ENCODE assay signal across 8 cellular contexts in genomic region chr6:129748212-129748900, GRCh38. TPM values are rescaled to one million over a fixed set of nuclear protein-coding genes. Genes with fewer than 3 reads are reported as not detected.
DNase-seq lines count a peak whose midpoint lies in the region; ATAC-seq and FAIRE-seq lines count a peak whose summit lies in the region.

No MANE protein-coding gene starts in this region.

- peak overlapping the region; percentile 90 to 92 for H3K27ac Mint-ChIP-seq in natural killer cell treated with Interleukin-12 subunit alpha and Interleukin-12 subunit beta and Interleukin-15 and Interleukin-18, amount 100 ng/mL, for 72 hours

- no peaks in the 10 kb centered on the region for H3K36me3 Mint-ChIP-seq in natural killer cell treated with Interleukin-12 subunit alpha and Interleukin-12 subunit beta and Interleukin-15 and Interleukin-18, amount 100 ng/mL, for 72 hours

- FAIRE-seq in urothelium cell line (lab: Jason Lieb, UNC) = no peak

- H3K9me3 Mint-ChIP-seq in natural killer cell treated with Interleukin-12 subunit alpha and Interleukin-12 subunit beta and Interleukin-15 and Interleukin-18, amount 100 ng/mL, for 72 hours = no peaks in the 10 kb centered on the region

- no peaks in the 10 kb centered on the region for H3K27me3 Mint-ChIP-seq in natural killer cell treated with Interleukin-12 subunit alpha and Interleukin-12 subunit beta and Interleukin-15 and Interleukin-18, amount 100 ng/mL, for 72 hours

- H3K4me1 Mint-ChIP-seq in natural killer cell treated with Interleukin-12 subunit alpha and Interleukin-12 subunit beta and Interleukin-15 and Interleukin-18, amount 100 ng/mL, for 72 hours (ENCODE audit: low read depth in 2 of 2) = peaks cover 38 to 47% of the 10 kb centered on the region in 2 donors

- H3K4me3 Mint-ChIP-seq in natural killer cell treated with Interleukin-12 subunit alpha and Interleukin-12 subunit beta and Interleukin-15 and Interleukin-18, amount 100 ng/mL, for 72 hours = peak overlapping the region; percentile 89

- DNase-seq in COR-L47 (lab: John Stamatoyannopoulos, UW) (peak; percentile 3), UCSD-AML1 (lab: John Stamatoyannopoulos, UW; ENCODE audit: unreplicated experiment) (peak; percentile 27), urothelium cell line (ENCODE audit: low spot score) (peak; percentile 55), amniotic stem cell (lab: John Stamatoyannopoulos, UW) (no peak)
- DNase-seq in central memory CD4-positive, alpha-beta T cell = peak; percentile 61
- peak; percentile 69 for DNase-seq in natural killer cell treated with Interleukin-12 subunit alpha and Interleukin-12 subunit beta and Interleukin-15 and Interleukin-18, amount 100 ng/mL, for 72 hours (ENCODE audit: low spot score)

- ATAC-seq in GM19455 (IDR thresholded peaks at IDR 0.05; ENCODE audit: unreplicated experiment) (peak; percentile 97), HG03469 (IDR thresholded peaks at IDR 0.05; ENCODE audit: unreplicated experiment) (peak; percentile 86)
- peak; percentile 96 for ATAC-seq in natural killer cell treated with Interleukin-12 subunit alpha and Interleukin-12 subunit beta and Interleukin-15 and Interleukin-18, amount 100 ng/mL, for 72 hours

RNA-seq across cellular contexts. Expression of gene ARHGAP18, which starts 38.4 kb away (rescaled TPM):
- 10 to 100 TPM; 10.4 to 14.3 TPM for total RNA-seq in natural killer cell treated with Interleukin-12 subunit alpha and Interleukin-12 subunit beta and Interleukin-15 and Interleukin-18, amount 100 ng/mL, for 72 hours
